In genomic region chr10:116408716-116409115, GRCh38 we compare ENCODE assay signal across 14 cellular contexts. TPM values are rescaled to one million over a fixed set of nuclear protein-coding genes. Genes with fewer than 3 reads are reported as not detected.
DNase-seq lines count a peak whose midpoint lies in the region; ATAC-seq lines count a peak whose summit lies in the region.
"Had no signal": no experiment of that assay in that cellular context is flagged by ENCODE, and none has a peak within 500 bp of the region (broad histone marks: within the 10 kb centered on the region; RNA-seq: fewer than 3 reads in every experiment).

No MANE protein-coding gene starts in this region.

- no peaks in the 10 kb centered on the region for H3K27me3 ChIP-seq in neuronal stem cell (ENCODE audit: control insufficient read depth in 3 of 3, insufficient read depth in 3 of 3, low read depth in 1 of 3, low read length in 3 of 3)
- H3K27me3 ChIP-seq: BLaER1 treated with 17β-estradiol and CSF1 and Interleukin-3, amounts not matched to agents 10 nM and 100 nM; hepatocyte; right lobe of liver had no signal

- no peaks in the 10 kb centered on the region for H3K36me3 ChIP-seq in neuronal stem cell (replicated peaks in 1 of 2; ENCODE audit: control insufficient read depth in 2 of 2, insufficient read depth in 2 of 2, low read length in 2 of 2)
- H3K36me3 ChIP-seq: BLaER1 treated with 17β-estradiol and CSF1 and Interleukin-3, amounts not matched to agents 10 nM and 100 nM; right lobe of liver had no signal

- no peak overlapping the region for H4K91ac ChIP-seq in neuronal stem cell (ENCODE audit: low read depth, low read length, poor library complexity)

- H3K23ac ChIP-seq in neuronal stem cell (ENCODE audit: low read depth, low read length, poor library complexity) = no peak overlapping the region

- H2AFZ ChIP-seq in neuronal stem cell (ENCODE audit: low read length) = peak overlapping the region; percentile 75
- H2AFZ ChIP-seq: hepatocyte had no signal

- no peaks in the 10 kb centered on the region for H3K9me3 ChIP-seq in neuronal stem cell (replicated peaks in 1 of 2; ENCODE audit: control insufficient read depth in 2 of 2, insufficient read depth in 1 of 2, low read depth in 1 of 2, low read length in 2 of 2)
- H3K9me3 ChIP-seq: BLaER1 treated with 17β-estradiol and CSF1 and Interleukin-3, amounts not matched to agents 10 nM and 100 nM; right lobe of liver had no signal

- no peak overlapping the region for H3K9ac ChIP-seq in neuronal stem cell (ENCODE audit: low read depth, low read length, poor library complexity)
- H3K9ac ChIP-seq: BLaER1 treated with 17β-estradiol and CSF1 and Interleukin-3, amounts not matched to agents 10 nM and 100 nM had no signal

- DNase-seq in NOMO-1 (lab: John Stamatoyannopoulos, UW; ENCODE audit: unreplicated experiment in 2 of 2) = peak; percentile 13 to 52
- no peak for DNase-seq in neuronal stem cell (ENCODE audit: low spot score)
- no peak for DNase-seq in HuH-7 (ENCODE audit: low spot score)
- no peak for DNase-seq in COR-L47 (lab: John Stamatoyannopoulos, UW)
- DNase-seq in NCI-H2196 treated with DMSO at 0.1 percent for 48 hours (lab: John Stamatoyannopoulos, UW; ENCODE audit: unreplicated experiment) = no peak
- DNase-seq in stimulated activated CD8-positive, alpha-beta memory T cell treated with anti-CD3 and anti-CD28 coated beads, Interleukin-4, amount 100 ng/mL, for 48 hours = no peak
- DNase-seq: activated CD4-positive, alpha-beta T cell treated with anti-CD3 and anti-CD28 coated beads, Interleukin-2, amount 50 U/mL, for 1 hour; amniotic stem cell; NCI-H510A; right lobe of liver had no signal

- no CpG with 5 or more reads among the region's 7 CpGs for WGBS in neuronal stem cell (ENCODE audit: extremely low coverage in 2 of 2, insufficient read length in 2 of 2, insufficient replicate concordance in 1 of 2), 2 donors

- H3K4me2 ChIP-seq in neuronal stem cell (ENCODE audit: insufficient read depth, low read length, poor library complexity, severe bottlenecking) = no peak overlapping the region
- H3K4me2 ChIP-seq: hepatocyte had no signal

- H3K79me1 ChIP-seq in neuronal stem cell (ENCODE audit: low read depth, low read length) = no peaks in the 10 kb centered on the region

- no peak overlapping the region for H2BK15ac ChIP-seq in neuronal stem cell (ENCODE audit: low read length)

- H2BK12ac ChIP-seq in neuronal stem cell (ENCODE audit: low read length) = no peak overlapping the region

- no peak overlapping the region for H2AK5ac ChIP-seq in neuronal stem cell (ENCODE audit: low read depth, low read length)

- H3K18ac ChIP-seq in neuronal stem cell (ENCODE audit: low read length) = no peak overlapping the region

- H3K27ac ChIP-seq in neuronal stem cell (replicated peaks; ENCODE audit: low read length) = no peak overlapping the region
- H3K27ac ChIP-seq: BLaER1 treated with 17β-estradiol and CSF1 and Interleukin-3, amounts not matched to agents 10 nM and 100 nM; hepatocyte; right lobe of liver had no signal

- H2BK120ac ChIP-seq in neuronal stem cell (ENCODE audit: low read depth, low read length) = no peak overlapping the region

- H3K4ac ChIP-seq in neuronal stem cell (ENCODE audit: low read length) = no peak overlapping the region

- ATAC-seq in GM19025 (IDR thresholded peaks at IDR 0.05; ENCODE audit: low read depth, unreplicated experiment) = peak; percentile 67
- peak; percentile 78 for ATAC-seq in HG02870 (IDR thresholded peaks at IDR 0.05; ENCODE audit: unreplicated experiment)

- no peak overlapping the region for H3K14ac ChIP-seq in neuronal stem cell (ENCODE audit: low read length)

- H2BK5ac ChIP-seq in neuronal stem cell (ENCODE audit: low read length) = no peak overlapping the region

- H4K8ac ChIP-seq in neuronal stem cell (ENCODE audit: low read depth, low read length) = no peak overlapping the region

- no peak overlapping the region for H3K4me3 ChIP-seq in neuronal stem cell (ENCODE audit: low read length in 2 of 2)
- H3K4me3 ChIP-seq: BLaER1 treated with 17β-estradiol and CSF1 and Interleukin-3, amounts not matched to agents 10 nM and 100 nM; hepatocyte; right lobe of liver had no signal

- H3K4me1 ChIP-seq in neuronal stem cell (ENCODE audit: control insufficient read depth in 2 of 2, insufficient read depth in 1 of 2, low read depth in 1 of 2, low read length in 2 of 2) = peaks cover 0 to 6% of the 10 kb centered on the region in 2 donors
- H3K4me1 ChIP-seq: right lobe of liver had no signal

RNA-seq across cellular contexts. Expression of gene PNLIPRP3, which starts 18.9 kb away (rescaled TPM):
- not detected for polyA plus RNA-seq in neuronal stem cell (2013, experiment 1 of 2)
- polyA plus RNA-seq in neuronal stem cell (2013, experiment 2 of 2) = not detected

Comparison
In these comparisons a context has a peak if more than half of its experiments do, and no peak if none do; other contexts are left out.
1. DNase-seq: peak in NOMO-1 (2 of 2); none in neuronal stem cell (single experiment), HuH-7 (single experiment), COR-L47 (single experiment), NCI-H2196 treated with DMSO at 0.1 percent for 48 hours (single experiment) and stimulated activated CD8-positive, alpha-beta memory T cell treated with anti-CD3 and anti-CD28 coated beads, Interleukin-4, amount 100 ng/mL, for 48 hours (single experiment).